ENCODE assay signal across 12 cellular contexts in the genomic region with DNA sequence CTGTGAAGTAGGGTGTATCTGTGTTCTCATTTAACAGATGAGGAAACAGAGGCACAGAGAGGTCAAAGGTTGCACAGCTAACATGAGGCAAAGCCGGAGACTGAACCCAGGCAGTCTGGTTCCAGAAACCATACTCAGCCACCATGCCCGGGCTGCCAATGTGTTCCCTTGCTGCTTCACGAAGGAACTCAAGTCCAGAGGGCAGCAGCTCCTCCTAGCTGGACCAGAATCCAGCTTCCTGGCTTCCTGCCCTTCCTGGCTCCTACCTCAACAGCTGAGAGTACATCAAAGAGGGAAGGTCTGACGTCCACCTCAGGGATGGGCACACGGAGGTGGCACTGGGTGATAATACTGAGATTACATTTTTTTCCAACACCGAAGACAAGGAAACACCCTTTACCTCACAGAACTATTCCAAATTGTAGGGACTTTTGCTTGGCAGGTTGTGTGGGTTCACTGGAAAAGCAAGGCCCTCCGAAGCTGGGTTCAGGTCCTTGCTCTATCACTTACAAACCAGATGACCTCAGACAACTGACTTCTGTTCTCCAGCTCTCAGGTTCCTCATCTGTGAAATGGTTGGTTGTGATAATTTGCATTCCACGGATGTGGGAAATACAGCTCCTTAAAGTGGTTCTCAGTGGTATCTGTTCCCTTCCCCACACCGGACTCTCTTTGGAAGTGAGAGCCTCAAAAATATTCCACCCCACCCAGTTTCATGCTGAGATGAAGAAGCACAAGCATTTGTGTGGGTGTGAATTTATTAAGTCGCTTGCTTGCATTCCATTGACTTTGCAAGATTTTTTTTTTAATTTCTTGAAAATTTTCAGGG.
DNase-seq lines count a peak whose midpoint lies in the region; ATAC-seq and TF ChIP-seq lines count a peak whose summit lies in the region.
"Had no signal": no experiment of that assay in that cellular context is flagged by ENCODE, and none has a peak within 500 bp of the region (broad histone marks: within the 10 kb centered on the region; RNA-seq: fewer than 3 reads in every experiment).

No MANE protein-coding gene starts in this region.

- no peaks in the 10 kb centered on the region for H3K9me3 Mint-ChIP-seq in neural progenitor cell

- peaks cover 43% of the 10 kb centered on the region for H3F3A ChIP-seq in neural progenitor cell (ENCODE audit: low read depth)

- no peak overlapping the region for H3K27ac ChIP-seq in HCT116 (ENCODE audit: low read depth, low read length)
- no peak overlapping the region for H3K27ac ChIP-seq in neural progenitor cell
- H3K27ac ChIP-seq: BLaER1 treated with 17β-estradiol and CSF1 and Interleukin-3, amounts not matched to agents 10 nM and 100 nM; vagina had no signal

- H2AFZ ChIP-seq in HCT116 (ENCODE audit: low read depth, low read length, poor library complexity, severe bottlenecking): no peak overlapping the region
- no peak overlapping the region for H2AFZ ChIP-seq in neural progenitor cell (replicated peaks)

- RAD21 ChIA-PET in HCT116 (lab: Charles Lee; ENCODE audit: low non-redundant PET in 1 of 2, low total read pairs in 2 of 2, uncharacterized antibody in 2 of 2, unreplicated experiment in 2 of 2): no interaction called here

- intact Hi-C loops in HCT116 (cut with micrococcal nuclease): no loop called here

- TF ChIP-seq POLR2A in HCT116 (IDR thresholded peaks at IDR 0.05; ENCODE audit: borderline replicate concordance, extremely low read depth, insufficient read depth, insufficient read length): no peak

- peaks cover 67% of the 10 kb centered on the region for H3K4me1 Mint-ChIP-seq in neural progenitor cell

- peaks cover 20% of the 10 kb centered on the region for H3K27me3 Mint-ChIP-seq in neural progenitor cell (ENCODE audit: insufficient read depth, low read depth)

- H3K9ac ChIP-seq in HCT116 (ENCODE audit: low read length) (no peak overlapping the region), neural progenitor cell (no peak overlapping the region)
- H3K9ac ChIP-seq: BLaER1 treated with 17β-estradiol and CSF1 and Interleukin-3, amounts not matched to agents 10 nM and 100 nM had no signal

- H3K27ac Mint-ChIP-seq in neural progenitor cell: peak overlapping the region; percentile 66

- H4K20me1 ChIP-seq in HCT116 (ENCODE audit: insufficient read depth) (no peaks in the 10 kb centered on the region), neural progenitor cell (ENCODE audit: low read depth) (peaks cover 7% of the 10 kb centered on the region)
- H4K20me1 ChIP-seq: BLaER1 treated with 17β-estradiol and CSF1 and Interleukin-3, amounts not matched to agents 10 nM and 100 nM had no signal

- H3K9me3 ChIP-seq in HCT116 (ENCODE audit: control insufficient read depth in 1 of 2, insufficient read depth in 1 of 2, low read depth in 1 of 2, low read length in 2 of 2) (no peaks in the 10 kb centered on the region), neural progenitor cell (ENCODE audit: low read depth) (no peaks in the 10 kb centered on the region)
- H3K9me3 ChIP-seq: BLaER1 treated with 17β-estradiol and CSF1 and Interleukin-3, amounts not matched to agents 10 nM and 100 nM; vagina had no signal

- H3K4me2 ChIP-seq in HCT116 (ENCODE audit: low read length) (peak overlapping the region; percentile 17; the same call in 1 of the 2 replicates), neural progenitor cell (peak overlapping the region; percentile 73)

- BruUV-seq in HCT116 (replicated peaks; lab: Mats Ljungman, UMichigan): no TSS peak

- H3K36me3 ChIP-seq in BJ (ENCODE audit: control insufficient read depth, insufficient read depth, low read length): no peaks in the 10 kb centered on the region
- no peaks in the 10 kb centered on the region for H3K36me3 ChIP-seq in HCT116 (ENCODE audit: control insufficient read depth in 1 of 2, insufficient read depth in 2 of 2, low read length in 2 of 2)
- H3K36me3 ChIP-seq in neural progenitor cell: no peaks in the 10 kb centered on the region
- H3K36me3 ChIP-seq: BLaER1 treated with 17β-estradiol and CSF1 and Interleukin-3, amounts not matched to agents 10 nM and 100 nM; vagina had no signal

- H3K36me3 Mint-ChIP-seq in neural progenitor cell: no peaks in the 10 kb centered on the region

- no peak for TF ChIP-seq CTCF in BJ (IDR thresholded peaks at IDR 0.05; ENCODE audit: insufficient read depth, low read depth, low read length)
- TF ChIP-seq CTCF in HCT116 (IDR thresholded peaks at IDR 0.05 in 2 of 3, conservative IDR thresholded peaks at IDR 0.05 in 1 of 3; ENCODE audit: borderline replicate concordance in 1 of 3, insufficient read depth in 1 of 3, low read depth in 2 of 3, low read length in 2 of 3): no peak
- TF ChIP-seq CTCF in choroid plexus epithelial cell (conservative IDR thresholded peaks at IDR 0.05; ENCODE audit: low read depth, low read length): no peak
- TF ChIP-seq CTCF in neural progenitor cell (IDR thresholded peaks at IDR 0.05): no peak

- peak; percentile 22 for DNase-seq in BJ (ENCODE audit: low read depth)
- no peak for DNase-seq in HCT116 (ENCODE audit: low read depth, low spot score)
- peak; percentile 47 for DNase-seq in choroid plexus epithelial cell (ENCODE audit: low read depth)
- DNase-seq in neural progenitor cell (ENCODE audit: low spot score): no peak
- no peak for DNase-seq in NCI-H748 (lab: John Stamatoyannopoulos, UW; ENCODE audit: unreplicated experiment)
- no peak for DNase-seq in NCI-H2029 treated with DMSO at 0.1 percent for 48 hours (lab: John Stamatoyannopoulos, UW)
- no peak for DNase-seq in stimulated activated CD4-positive, alpha-beta T cell treated with anti-CD3 and anti-CD28 coated beads, Interleukin-4, amount 100 ng/mL, for 1 hour
- DNase-seq: NCI-H226, SIG-M5 had no signal

- no peaks in the 10 kb centered on the region for H3K9me2 ChIP-seq in HCT116 (ENCODE audit: insufficient read depth)

- H3K4me3 Mint-ChIP-seq in neural progenitor cell: peak overlapping the region; percentile 67

- H3K27me3 ChIP-seq in BJ (ENCODE audit: control insufficient read depth, insufficient read depth, low read length): peaks cover 12% of the 10 kb centered on the region
- no peaks in the 10 kb centered on the region for H3K27me3 ChIP-seq in HCT116 (ENCODE audit: insufficient read depth, low read length)
- peaks cover 53% of the 10 kb centered on the region for H3K27me3 ChIP-seq in neural progenitor cell
- H3K27me3 ChIP-seq: BLaER1 treated with 17β-estradiol and CSF1 and Interleukin-3, amounts not matched to agents 10 nM and 100 nM; vagina had no signal

- CTCF ChIA-PET in BJ (lab: Yijun Ruan, JAX): interaction anchor here (0.6 kb wide), 2 partner anchors 289 to 1139 kb away, joined by 3 read pairs; no protein-coding TSS in a partner anchor
- CTCF ChIA-PET in HCT116 (lab: Charles Lee): no interaction called here

- POLR2A ChIA-PET in BJ (lab: Charles Lee): no interaction called here
- POLR2A ChIA-PET in HCT116 (lab: Charles Lee): no interaction called here

- no peak overlapping the region for H3K4me3 ChIP-seq in BJ (ENCODE audit: low read depth, low read length)
- H3K4me3 ChIP-seq in HCT116 (replicated peaks in 1 of 2; ENCODE audit: low read depth in 1 of 2, low read length in 2 of 2): no peak overlapping the region
- no peak overlapping the region for H3K4me3 ChIP-seq in choroid plexus epithelial cell (ENCODE audit: low read depth, low read length)
- H3K4me3 ChIP-seq in neural progenitor cell: no peak overlapping the region
- H3K4me3 ChIP-seq: BLaER1 treated with 17β-estradiol and CSF1 and Interleukin-3, amounts not matched to agents 10 nM and 100 nM; vagina had no signal

- ATAC-seq in HCT116: no peak
- ATAC-seq in GM21528 (IDR thresholded peaks at IDR 0.05; ENCODE audit: low FRiP score, unreplicated experiment): no peak

- H3K4me1 ChIP-seq in HCT116 (ENCODE audit: control insufficient read depth in 1 of 2, insufficient read depth in 2 of 2, low read length in 2 of 2): peaks cover 8 to 9% of the 10 kb centered on the region in 2 experiments
- peaks cover 40% of the 10 kb centered on the region for H3K4me1 ChIP-seq in neural progenitor cell
- H3K4me1 ChIP-seq: vagina had no signal

- TF ChIP-seq RAD21 in HCT116 (IDR thresholded peaks at IDR 0.05; ENCODE audit: low read depth): no peak

- H3K79me2 ChIP-seq in HCT116 (ENCODE audit: insufficient read depth, low read length) (no peaks in the 10 kb centered on the region), neural progenitor cell (ENCODE audit: low read depth) (no peaks in the 10 kb centered on the region)

TF ChIP-seq in HCT116, 20 proteins besides CTCF, POLR2A, EP300 and RAD21 (continues in another document):
- TF ChIP-seq EZH2 (IDR thresholded peaks at IDR 0.05): no peak
- TF ChIP-seq, protein P1, sequence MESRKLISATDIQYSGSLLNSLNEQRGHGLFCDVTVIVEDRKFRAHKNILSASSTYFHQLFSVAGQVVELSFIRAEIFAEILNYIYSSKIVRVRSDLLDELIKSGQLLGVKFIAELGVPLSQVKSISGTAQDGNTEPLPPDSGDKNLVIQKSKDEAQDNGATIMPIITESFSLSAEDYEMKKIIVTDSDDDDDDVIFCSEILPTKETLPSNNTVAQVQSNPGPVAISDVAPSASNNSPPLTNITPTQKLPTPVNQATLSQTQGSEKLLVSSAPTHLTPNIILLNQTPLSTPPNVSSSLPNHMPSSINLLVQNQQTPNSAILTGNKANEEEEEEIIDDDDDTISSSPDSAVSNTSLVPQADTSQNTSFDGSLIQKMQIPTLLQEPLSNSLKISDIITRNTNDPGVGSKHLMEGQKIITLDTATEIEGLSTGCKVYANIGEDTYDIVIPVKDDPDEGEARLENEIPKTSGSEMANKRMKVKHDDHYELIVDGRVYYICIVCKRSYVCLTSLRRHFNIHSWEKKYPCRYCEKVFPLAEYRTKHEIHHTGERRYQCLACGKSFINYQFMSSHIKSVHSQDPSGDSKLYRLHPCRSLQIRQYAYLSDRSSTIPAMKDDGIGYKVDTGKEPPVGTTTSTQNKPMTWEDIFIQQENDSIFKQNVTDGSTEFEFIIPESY (IDR thresholded peaks at IDR 0.05; ENCODE audit: extremely low read depth, insufficient replicate concordance, low read length): no peak
- TF ChIP-seq SRF (IDR thresholded peaks at IDR 0.05; ENCODE audit: low read depth): no peak
- no peak for TF ChIP-seq ZFX (IDR thresholded peaks at IDR 0.05)
- no peak for TF ChIP-seq SP1 (IDR thresholded peaks at IDR 0.05; ENCODE audit: low read depth)

Comparison
In these comparisons a context has a peak if more than half of its experiments do, and no peak if none do; other contexts are left out.
1. DNase-seq: peak in BJ (single experiment) and choroid plexus epithelial cell (single experiment); none in HCT116 (single experiment), neural progenitor cell (single experiment), NCI-H748 (single experiment), NCI-H2029 treated with DMSO at 0.1 percent for 48 hours (single experiment) and stimulated activated CD4-positive, alpha-beta T cell treated with anti-CD3 and anti-CD28 coated beads, Interleukin-4, amount 100 ng/mL, for 1 hour (single experiment).